20 cellular contexts compared by ENCODE assay signal in the genomic region with DNA sequence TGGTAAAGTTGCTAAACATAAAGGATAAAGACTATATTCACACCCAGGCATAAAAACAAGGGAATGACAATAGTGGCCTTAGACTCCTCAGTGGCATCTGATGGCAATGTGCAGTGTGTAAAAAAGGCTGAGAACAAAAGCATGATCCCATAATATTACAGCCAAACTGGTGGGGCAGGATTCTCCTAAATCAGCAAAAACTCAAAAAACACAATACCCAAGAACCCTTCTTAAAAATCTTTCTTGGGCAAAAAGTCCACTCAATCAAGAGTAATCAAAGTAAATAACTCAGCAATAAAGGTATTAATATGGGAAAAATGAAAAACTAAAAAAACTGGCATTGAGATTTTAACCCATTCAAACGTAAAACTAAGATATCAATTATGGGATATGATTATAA. TPM values are rescaled to one million over a fixed set of nuclear protein-coding genes. Genes with fewer than 3 reads are reported as not detected.
DNase-seq lines count a peak whose midpoint lies in the region; ATAC-seq and TF ChIP-seq lines count a peak whose summit lies in the region.
"Had no signal": no experiment of that assay in that cellular context is flagged by ENCODE, and none has a peak within 500 bp of the region (broad histone marks: within the 10 kb centered on the region; RNA-seq: fewer than 3 reads in every experiment).

No MANE protein-coding gene starts in this region.

- no peak overlapping the region for H3K27ac Mint-ChIP-seq in activated CD8-positive, alpha-beta T cell treated with anti-CD3 and anti-CD28 coated beads for 36 hours
- no peak overlapping the region for H3K27ac Mint-ChIP-seq in activated CD8-positive, alpha-beta T cell treated with anti-CD3 and anti-CD28 coated beads, Interleukin-2, amount 10 ng/mL, durations not matched to agents 7 days and 5 days
- no peak overlapping the region for H3K27ac Mint-ChIP-seq in activated naive CD8-positive, alpha-beta T cell treated with anti-CD3 and anti-CD28 coated beads, Interleukin-2, amount 50 U/mL, for 24 hours
- no peak overlapping the region for H3K27ac Mint-ChIP-seq in natural killer cell
- H3K27ac Mint-ChIP-seq: memory B cell, neural progenitor cell had no signal

- peaks cover 11% of the 10 kb centered on the region for H3K79me2 ChIP-seq in HCT116 (ENCODE audit: insufficient read depth, low read length)

- no peaks in the 10 kb centered on the region for H4K20me1 ChIP-seq in HCT116 (ENCODE audit: insufficient read depth)

- peaks cover 2 to 5% of the 10 kb centered on the region in 2 experiments; a peak in 1 of 4 replicates for H3K36me3 ChIP-seq in HCT116 (ENCODE audit: control insufficient read depth in 1 of 2, insufficient read depth in 2 of 2, low read length in 2 of 2)
- H3K36me3 ChIP-seq in A673 (ENCODE audit: insufficient read depth, low read length, poor library complexity, severe bottlenecking), result no peaks in the 10 kb centered on the region
- H3K36me3 ChIP-seq: neural progenitor cell had no signal

- no peaks in the 10 kb centered on the region for H3K9me3 Mint-ChIP-seq in activated CD8-positive, alpha-beta T cell treated with anti-CD3 and anti-CD28 coated beads for 36 hours
- no peaks in the 10 kb centered on the region for H3K9me3 Mint-ChIP-seq in activated CD8-positive, alpha-beta T cell treated with anti-CD3 and anti-CD28 coated beads, Interleukin-2, amount 10 ng/mL, durations not matched to agents 7 days and 5 days (ENCODE audit: insufficient read depth)
- no peaks in the 10 kb centered on the region for H3K9me3 Mint-ChIP-seq in activated naive CD8-positive, alpha-beta T cell treated with anti-CD3 and anti-CD28 coated beads, Interleukin-2, amount 50 U/mL, for 24 hours
- no peaks in the 10 kb centered on the region for H3K9me3 Mint-ChIP-seq in natural killer cell
- H3K9me3 Mint-ChIP-seq: memory B cell; neural progenitor cell; stimulated activated naive CD8-positive, alpha-beta T cell treated with anti-CD3 and anti-CD28 coated beads, Interleukin-15, amount 100 ng/mL, for 72 hours had no signal

- intact Hi-C loops in activated CD8-positive, alpha-beta T cell treated with anti-CD3 and anti-CD28 coated beads for 36 hours (cut with micrococcal nuclease), result no loop called here
- intact Hi-C loops in HCT116 (cut with micrococcal nuclease), result no loop called here
- intact Hi-C loops in natural killer cell (cut with micrococcal nuclease), result no loop called here
- intact Hi-C loops in A673 (cut with micrococcal nuclease; ENCODE audit: unreplicated experiment), result no loop called here

- H3K36me3 Mint-ChIP-seq in activated CD8-positive, alpha-beta T cell treated with anti-CD3 and anti-CD28 coated beads for 36 hours (ENCODE audit: low read depth), result peaks cover 10% of the 10 kb centered on the region
- peaks cover 15% of the 10 kb centered on the region for H3K36me3 Mint-ChIP-seq in activated CD8-positive, alpha-beta T cell treated with anti-CD3 and anti-CD28 coated beads, Interleukin-2, amount 10 ng/mL, durations not matched to agents 7 days and 5 days (ENCODE audit: low read depth)
- peaks cover 18% of the 10 kb centered on the region for H3K36me3 Mint-ChIP-seq in activated naive CD8-positive, alpha-beta T cell treated with anti-CD3 and anti-CD28 coated beads, Interleukin-2, amount 50 U/mL, for 24 hours (ENCODE audit: low read depth)
- no peaks in the 10 kb centered on the region for H3K36me3 Mint-ChIP-seq in natural killer cell

- DNase-seq in activated CD8-positive, alpha-beta T cell treated with anti-CD3 and anti-CD28 coated beads for 36 hours, result no peak
- DNase-seq in activated CD8-positive, alpha-beta T cell treated with anti-CD3 and anti-CD28 coated beads, Interleukin-2, amount 10 ng/mL, durations not matched to agents 7 days and 5 days, result no peak
- no peak for DNase-seq in HCT116 (ENCODE audit: low read depth, low spot score)
- DNase-seq in activated naive CD8-positive, alpha-beta T cell treated with anti-CD3 and anti-CD28 coated beads, Interleukin-2, amount 50 U/mL, for 24 hours, result no peak
- no peak for DNase-seq in natural killer cell
- DNase-seq in A673 (ENCODE audit: low spot score), result no peak
- no peak for DNase-seq in KG1 (lab: John Stamatoyannopoulos, UW)
- DNase-seq in SIG-M5 treated with dmso at 0.1 percent for 504 hours (lab: John Stamatoyannopoulos, UW; ENCODE audit: unreplicated experiment), result no peak
- DNase-seq: ACHN; amygdala; effector CD4-positive, alpha-beta T cell; EL; glutamatergic neuron; HCEC 1CT; NCI-H1694 treated with DMSO at 0.1 percent for 48 hours; retina; SHP77; stimulated activated naive CD8-positive, alpha-beta T cell treated with anti-CD3 and anti-CD28 coated beads, Interleukin-15, amount 100 ng/mL, for 72 hours had no signal

- no peaks in the 10 kb centered on the region for H3K27me3 Mint-ChIP-seq in activated CD8-positive, alpha-beta T cell treated with anti-CD3 and anti-CD28 coated beads for 36 hours
- no peaks in the 10 kb centered on the region for H3K27me3 Mint-ChIP-seq in activated CD8-positive, alpha-beta T cell treated with anti-CD3 and anti-CD28 coated beads, Interleukin-2, amount 10 ng/mL, durations not matched to agents 7 days and 5 days (ENCODE audit: low read depth)
- H3K27me3 Mint-ChIP-seq in activated naive CD8-positive, alpha-beta T cell treated with anti-CD3 and anti-CD28 coated beads, Interleukin-2, amount 50 U/mL, for 24 hours, result no peaks in the 10 kb centered on the region
- no peaks in the 10 kb centered on the region for H3K27me3 Mint-ChIP-seq in natural killer cell (ENCODE audit: low read depth in 2 of 2)
- H3K27me3 Mint-ChIP-seq: memory B cell; stimulated activated naive CD8-positive, alpha-beta T cell treated with anti-CD3 and anti-CD28 coated beads, Interleukin-15, amount 100 ng/mL, for 72 hours had no signal

- ATAC-seq in activated CD8-positive, alpha-beta T cell treated with anti-CD3 and anti-CD28 coated beads for 36 hours, result no peak
- no peak for ATAC-seq in activated CD8-positive, alpha-beta T cell treated with anti-CD3 and anti-CD28 coated beads, Interleukin-2, amount 10 ng/mL, durations not matched to agents 7 days and 5 days
- ATAC-seq in HCT116 (no peak), natural killer cell (no peak)
- ATAC-seq in activated naive CD8-positive, alpha-beta T cell treated with anti-CD3 and anti-CD28 coated beads, Interleukin-2, amount 50 U/mL, for 24 hours, result no peak
- ATAC-seq: stimulated activated naive CD8-positive, alpha-beta T cell treated with anti-CD3 and anti-CD28 coated beads, Interleukin-15, amount 100 ng/mL, for 72 hours had no signal

- H3K9me2 ChIP-seq in HCT116 (ENCODE audit: insufficient read depth), result no peaks in the 10 kb centered on the region

- H3K27me3 ChIP-seq in HCT116 (ENCODE audit: insufficient read depth, low read length) (no peaks in the 10 kb centered on the region), A673 (replicated peaks; ENCODE audit: insufficient read depth, low read depth, low read length, poor library complexity) (no peaks in the 10 kb centered on the region)

- no peak for TF ChIP-seq CTCF in activated CD8-positive, alpha-beta T cell treated with anti-CD3 and anti-CD28 coated beads for 36 hours (IDR thresholded peaks at IDR 0.05)
- TF ChIP-seq CTCF in HCT116 (IDR thresholded peaks at IDR 0.05 in 2 of 3, conservative IDR thresholded peaks at IDR 0.05 in 1 of 3; ENCODE audit: borderline replicate concordance in 1 of 3, insufficient read depth in 1 of 3, low read depth in 2 of 3, low read length in 2 of 3) (no peak), natural killer cell (IDR thresholded peaks at IDR 0.05) (no peak), A673 (conservative IDR thresholded peaks at IDR 0.05; ENCODE audit: low read depth, low read length) (no peak)

- H3K4me3 ChIP-seq in HCT116 (replicated peaks in 1 of 2; ENCODE audit: low read depth in 1 of 2, low read length in 2 of 2), result no peak overlapping the region
- no peak overlapping the region for H3K4me3 ChIP-seq in A673 (ENCODE audit: low read depth, low read length, poor library complexity, severe bottlenecking)

- POLR2A ChIA-PET in activated CD8-positive, alpha-beta T cell treated with anti-CD3 and anti-CD28 coated beads for 36 hours (lab: Charles Lee), result no interaction called here
- POLR2A ChIA-PET in activated CD8-positive, alpha-beta T cell treated with anti-CD3 and anti-CD28 coated beads, Interleukin-2, amount 10 ng/mL, durations not matched to agents 7 days and 5 days (lab: Charles Lee), result no interaction called here
- POLR2A ChIA-PET in HCT116 (lab: Charles Lee) (no interaction called here), A673 (lab: Charles Lee; ENCODE audit: low non-redundant PET) (no interaction called here)

- CTCF ChIA-PET in activated CD8-positive, alpha-beta T cell treated with anti-CD3 and anti-CD28 coated beads for 36 hours (lab: Charles Lee), result no interaction called here
- CTCF ChIA-PET in activated CD8-positive, alpha-beta T cell treated with anti-CD3 and anti-CD28 coated beads, Interleukin-2, amount 10 ng/mL, durations not matched to agents 7 days and 5 days (lab: Charles Lee), result interaction anchor here (1.9 kb wide), 1 partner anchor 12 kb away, joined by 5 read pairs; no protein-coding TSS in a partner anchor
- CTCF ChIA-PET in HCT116 (lab: Charles Lee) (no interaction called here), A673 (lab: Charles Lee) (no interaction called here)

- peak overlapping the region; percentile 86 for H3K4me2 ChIP-seq in HCT116 (ENCODE audit: low read length)

- no peak overlapping the region for H3K9ac ChIP-seq in HCT116 (ENCODE audit: low read length)
- H3K9ac ChIP-seq: neural progenitor cell had no signal

- TF ChIP-seq RAD21 in HCT116 (IDR thresholded peaks at IDR 0.05; ENCODE audit: low read depth), result no peak

- H2AFZ ChIP-seq in HCT116 (ENCODE audit: low read depth, low read length, poor library complexity, severe bottlenecking), result no peak overlapping the region
- H2AFZ ChIP-seq: neural progenitor cell had no signal

- H3K9me3 ChIP-seq in HCT116 (ENCODE audit: control insufficient read depth in 1 of 2, insufficient read depth in 1 of 2, low read depth in 1 of 2, low read length in 2 of 2) (no peaks in the 10 kb centered on the region), A673 (ENCODE audit: low read depth, low read length, poor library complexity, severe bottlenecking) (no peaks in the 10 kb centered on the region)

- H3K4me1 ChIP-seq in HCT116 (ENCODE audit: control insufficient read depth in 1 of 2, insufficient read depth in 2 of 2, low read length in 2 of 2) (peaks cover 3 to 17% of the 10 kb centered on the region in 2 experiments; a peak in 3 of 4 replicates), A673 (ENCODE audit: insufficient read depth, low read length, poor library complexity, severe bottlenecking) (peaks cover 10% of the 10 kb centered on the region)

- no TSS peak for BruUV-seq in HCT116 (replicated peaks; lab: Mats Ljungman, UMichigan)
- no TSS peak for BruUV-seq in A673 (replicated peaks; lab: Mats Ljungman, UMichigan)

- peak overlapping the region; percentile 95 for H3K4me3 Mint-ChIP-seq in activated CD8-positive, alpha-beta T cell treated with anti-CD3 and anti-CD28 coated beads for 36 hours
- H3K4me3 Mint-ChIP-seq in activated CD8-positive, alpha-beta T cell treated with anti-CD3 and anti-CD28 coated beads, Interleukin-2, amount 10 ng/mL, durations not matched to agents 7 days and 5 days, result no peak overlapping the region
- H3K4me3 Mint-ChIP-seq in activated naive CD8-positive, alpha-beta T cell treated with anti-CD3 and anti-CD28 coated beads, Interleukin-2, amount 50 U/mL, for 24 hours, result peak overlapping the region; percentile 93
- H3K4me3 Mint-ChIP-seq in natural killer cell, result peak overlapping the region; percentile 25

- no peak overlapping the region for H3K27ac ChIP-seq in HCT116 (ENCODE audit: low read depth, low read length)
- no peak overlapping the region for H3K27ac ChIP-seq in A673 (ENCODE audit: low read depth, low read length, poor library complexity, severe bottlenecking)
- H3K27ac ChIP-seq: neural progenitor cell had no signal

- H3K4me1 Mint-ChIP-seq in activated CD8-positive, alpha-beta T cell treated with anti-CD3 and anti-CD28 coated beads for 36 hours (ENCODE audit: low read depth), result peaks cover 28% of the 10 kb centered on the region
- peaks cover 34% of the 10 kb centered on the region for H3K4me1 Mint-ChIP-seq in activated CD8-positive, alpha-beta T cell treated with anti-CD3 and anti-CD28 coated beads, Interleukin-2, amount 10 ng/mL, durations not matched to agents 7 days and 5 days (ENCODE audit: low read depth)
- peaks cover 40% of the 10 kb centered on the region for H3K4me1 Mint-ChIP-seq in activated naive CD8-positive, alpha-beta T cell treated with anti-CD3 and anti-CD28 coated beads, Interleukin-2, amount 50 U/mL, for 24 hours
- peaks cover 25 to 34% of the 10 kb centered on the region in 2 donors for H3K4me1 Mint-ChIP-seq in natural killer cell

- RAD21 ChIA-PET in HCT116 (lab: Charles Lee; ENCODE audit: low non-redundant PET in 1 of 2, low total read pairs in 2 of 2, uncharacterized antibody in 2 of 2, unreplicated experiment in 2 of 2), result no interaction called here

- no peak for TF ChIP-seq POLR2A in HCT116 (IDR thresholded peaks at IDR 0.05; ENCODE audit: borderline replicate concordance, extremely low read depth, insufficient read depth, insufficient read length)

RNA-seq across cellular contexts. Expression of a gene that starts 1.6 kb away (rescaled TPM):
- total RNA-seq in activated CD8-positive, alpha-beta T cell treated with anti-CD3 and anti-CD28 coated beads for 36 hours, result 10 to 100 TPM; 18.6 to 19.9 TPM
- 10 to 100 TPM; 30.7 TPM for total RNA-seq in activated CD8-positive, alpha-beta T cell treated with anti-CD3 and anti-CD28 coated beads, Interleukin-2, amount 10 ng/mL, durations not matched to agents 7 days and 5 days
- total RNA-seq in HCT116 (2021; ENCODE audit: unreplicated experiment), result 34.0 TPM
- polyA plus RNA-seq in HCT116 (2012), result 13.3 and 20.3 TPM in 2 replicates
- 10 to 100 TPM; 13.8 to 15.9 (median 14.7) TPM for total RNA-seq in natural killer cell
- total RNA-seq in A673 (2021), result 38.9 and 41.7 TPM in 2 replicates
